ENCODE assay signal across 36 cellular contexts in the genomic region with DNA sequence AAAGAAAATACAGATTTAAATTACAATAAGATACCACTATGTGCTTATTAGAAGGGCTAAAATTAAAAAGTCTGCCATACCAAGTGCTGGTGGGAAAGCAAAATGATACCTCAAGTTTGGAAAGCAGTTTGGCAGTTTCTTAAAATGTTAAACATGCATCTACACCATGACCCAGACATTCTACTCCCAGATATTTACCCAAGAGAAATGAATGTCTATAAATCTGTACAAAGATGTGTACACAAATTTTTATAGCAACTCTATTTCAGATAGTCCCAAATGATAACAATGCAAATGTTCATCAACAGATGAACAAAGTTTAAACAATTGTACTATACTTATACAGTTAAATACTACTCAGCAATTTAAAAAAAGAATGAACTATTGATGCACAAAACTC. TPM values are rescaled to one million over a fixed set of nuclear protein-coding genes. Genes with fewer than 3 reads are reported as not detected.
"Had no signal": no experiment of that assay in that cellular context is flagged by ENCODE, and none has a peak within 500 bp of the region (broad histone marks: within the 10 kb centered on the region; RNA-seq: fewer than 3 reads in every experiment).

No MANE protein-coding gene starts in this region.

- H3K4me3 ChIP-seq: adrenal gland, body of pancreas, breast epithelium had no signal

- H3K36me3 ChIP-seq: adrenal gland, brain microvascular endothelial cell, breast epithelium, WERI-Rb-1 had no signal

- H3K9me3 ChIP-seq: adrenal gland, body of pancreas, breast epithelium had no signal

- ATAC-seq: activated CD4-positive, alpha-beta T cell treated with anti-CD3 and anti-CD28 coated beads for 36 hours; activated CD4-positive, CD25-positive, alpha-beta regulatory T cell treated with anti-CD3 and anti-CD28 coated beads, Interleukin-2, amount 50 U/mL, for 24 hours; activated CD8-positive, alpha-beta memory T cell treated with anti-CD3 and anti-CD28 coated beads, Interleukin-2, amount 10 ng/mL, durations not matched to agents 7 days and 5 days; activated CD8-positive, alpha-beta T cell treated with anti-CD3 and anti-CD28 coated beads, Interleukin-2, amount 10 ng/mL, durations not matched to agents 7 days and 5 days; activated naive CD4-positive, alpha-beta T cell treated with anti-CD3 and anti-CD28 coated beads, Interleukin-2, amount 50 U/mL, for 72 hours; body of pancreas; WTC11 had no signal

- H3K4me1 ChIP-seq: adrenal gland, body of pancreas, breast epithelium had no signal

- H3K27ac ChIP-seq: adrenal gland, body of pancreas, brain microvascular endothelial cell, breast epithelium, WERI-Rb-1 had no signal

- H3K27me3 ChIP-seq: adrenal gland, body of pancreas, brain microvascular endothelial cell, breast epithelium had no signal

- DNase-seq: activated CD4-positive, alpha-beta memory T cell treated with anti-CD3 and anti-CD28 coated beads, Interleukin-2, amount 10 ng/mL, durations not matched to agents 7 days and 5 days; activated CD4-positive, alpha-beta T cell treated with anti-CD3 and anti-CD28 coated beads for 1 hour; activated CD4-positive, alpha-beta T cell treated with anti-CD3 and anti-CD28 coated beads for 36 hours; activated CD4-positive, alpha-beta T cell treated with anti-CD3 and anti-CD28 coated beads for 48 hours; activated CD4-positive, alpha-beta T cell treated with anti-CD3 and anti-CD28 coated beads, Interleukin-2, amount 10 ng/mL, durations not matched to agents 7 days and 5 days; activated CD4-positive, alpha-beta T cell treated with anti-CD3 and anti-CD28 coated beads, Interleukin-2, amount 50 U/mL, for 48 hours; activated CD4-positive, CD25-positive, alpha-beta regulatory T cell; activated CD8-positive, alpha-beta memory T cell treated with anti-CD3 and anti-CD28 coated beads for 24 hours; activated CD8-positive, alpha-beta memory T cell treated with anti-CD3 and anti-CD28 coated beads, Interleukin-2, amount 10 ng/mL, durations not matched to agents 7 days and 5 days; activated CD8-positive, alpha-beta memory T cell treated with anti-CD3 and anti-CD28 coated beads, Interleukin-2, amount 50 U/mL, for 48 hours; activated CD8-positive, alpha-beta T cell treated with anti-CD3 and anti-CD28 coated beads, Interleukin-2, amount 10 ng/mL, durations not matched to agents 7 days and 5 days; activated effector memory CD4-positive, alpha-beta T cell treated with anti-CD3 and anti-CD28 coated beads, Interleukin-2, amount 50 U/mL, for 16 hours; activated gamma-delta T cell treated with Interleukin-2 at 50 U/mL for 16 hours; activated naive CD4-positive, alpha-beta T cell; activated naive CD4-positive, alpha-beta T cell treated with anti-CD3 and anti-CD28 coated beads for 36 hours; activated naive CD4-positive, alpha-beta T cell treated with anti-CD3 and anti-CD28 coated beads, Interleukin-2, amount 50 U/mL, for 16 hours; activated naive CD8-positive, alpha-beta T cell treated with anti-CD3 and anti-CD28 coated beads for 36 hours; activated T-cell treated with anti-CD3 and anti-CD28 coated beads, Interleukin-2, amount 50 U/mL, for 24 hours; activated T-cell treated with anti-CD3 and anti-CD28 coated beads, Interleukin-2, amount 50 U/mL, for 48 hours; adrenal gland; amniotic stem cell; aorta; body of pancreas; brain microvascular endothelial cell; central memory CD4-positive, alpha-beta T cell; T-helper 1 cell; T-helper 2 cell; T-helper 9 cell; WERI-Rb-1 had no signal

RNA-seq across cellular contexts. Expression of a gene that starts 7.1 kb away (rescaled TPM):
- total RNA-seq: activated CD4-positive, alpha-beta memory T cell treated with anti-CD3 and anti-CD28 coated beads, Interleukin-2, amount 10 ng/mL, durations not matched to agents 7 days and 5 days; activated CD4-positive, alpha-beta T cell treated with anti-CD3 and anti-CD28 coated beads for 36 hours; activated CD4-positive, alpha-beta T cell treated with anti-CD3 and anti-CD28 coated beads, Interleukin-2, amount 10 ng/mL, durations not matched to agents 7 days and 5 days; activated CD8-positive, alpha-beta memory T cell treated with anti-CD3 and anti-CD28 coated beads, Interleukin-2, amount 10 ng/mL, durations not matched to agents 7 days and 5 days; activated CD8-positive, alpha-beta T cell treated with anti-CD3 and anti-CD28 coated beads, Interleukin-2, amount 10 ng/mL, durations not matched to agents 7 days and 5 days; activated naive CD4-positive, alpha-beta T cell treated with anti-CD3 and anti-CD28 coated beads for 36 hours; activated naive CD4-positive, alpha-beta T cell treated with anti-CD3 and anti-CD28 coated beads, Interleukin-2, amount 50 U/mL, for 72 hours; activated naive CD8-positive, alpha-beta T cell treated with anti-CD3 and anti-CD28 coated beads for 36 hours; adrenal gland; aorta; astrocyte; body of pancreas; breast epithelium; cardiac septum; cerebellum; WTC11 had no signal

RNA-seq across cellular contexts. Expression of a gene that starts 51.5 kb away (rescaled TPM):
- total RNA-seq: activated CD4-positive, alpha-beta memory T cell treated with anti-CD3 and anti-CD28 coated beads, Interleukin-2, amount 10 ng/mL, durations not matched to agents 7 days and 5 days; activated CD4-positive, alpha-beta T cell treated with anti-CD3 and anti-CD28 coated beads for 36 hours; activated CD4-positive, alpha-beta T cell treated with anti-CD3 and anti-CD28 coated beads, Interleukin-2, amount 10 ng/mL, durations not matched to agents 7 days and 5 days; activated CD8-positive, alpha-beta memory T cell treated with anti-CD3 and anti-CD28 coated beads, Interleukin-2, amount 10 ng/mL, durations not matched to agents 7 days and 5 days; activated CD8-positive, alpha-beta T cell treated with anti-CD3 and anti-CD28 coated beads, Interleukin-2, amount 10 ng/mL, durations not matched to agents 7 days and 5 days; activated naive CD4-positive, alpha-beta T cell treated with anti-CD3 and anti-CD28 coated beads for 36 hours; activated naive CD4-positive, alpha-beta T cell treated with anti-CD3 and anti-CD28 coated beads, Interleukin-2, amount 50 U/mL, for 72 hours; activated naive CD8-positive, alpha-beta T cell treated with anti-CD3 and anti-CD28 coated beads for 36 hours; adrenal gland; aorta had no signal
